ENCODE assay signal across 11 cellular contexts in the genomic region with DNA sequence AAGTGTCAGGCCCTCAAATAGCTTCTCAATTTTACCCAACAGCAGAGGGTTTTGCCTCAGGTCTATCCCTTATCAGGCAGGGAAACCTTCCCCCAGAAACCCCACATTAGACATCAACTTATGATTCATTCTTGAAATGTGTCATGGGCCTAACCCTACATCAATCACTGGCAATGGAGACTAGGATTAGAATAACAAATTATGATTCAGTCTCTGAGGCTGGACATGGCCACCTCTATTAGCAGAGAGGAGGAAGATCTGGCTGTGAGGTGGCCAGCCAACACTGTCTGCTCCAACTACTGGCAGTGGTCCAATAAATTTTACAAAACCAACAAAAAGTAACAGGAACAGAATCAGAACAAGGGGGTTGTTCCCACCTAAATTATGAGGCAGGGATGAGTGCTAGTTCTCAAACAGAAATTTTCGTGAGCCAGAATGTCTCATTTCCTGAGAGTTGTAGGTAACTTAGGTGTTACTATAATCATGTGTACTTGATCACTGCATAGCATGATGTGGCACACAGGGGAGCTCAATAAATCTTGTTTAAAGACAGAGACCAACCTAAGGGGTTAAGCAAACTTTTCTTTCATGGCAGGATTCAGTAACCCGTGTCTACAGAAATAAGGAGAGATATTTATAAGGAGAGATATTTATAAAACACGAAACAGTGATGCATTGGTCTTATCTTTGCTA.
A peak's percentile ranks its signal among the peaks of the same experiment; 100 is the strongest.
DNase-seq lines count a peak whose midpoint lies in the region; ATAC-seq lines count a peak whose summit lies in the region.
"Had no signal": no experiment of that assay in that cellular context is flagged by ENCODE, and none has a peak within 500 bp of the region (broad histone marks: within the 10 kb centered on the region; RNA-seq: fewer than 3 reads in every experiment).

No MANE protein-coding gene starts in this region.

- H3K27ac Mint-ChIP-seq in activated CD4-positive, alpha-beta T cell treated with anti-CD3 and anti-CD28 coated beads for 36 hours, result peak overlapping the region; percentile 86
- peak overlapping the region; percentile 80 for H3K27ac Mint-ChIP-seq in activated naive CD8-positive, alpha-beta T cell treated with anti-CD3 and anti-CD28 coated beads, Interleukin-2, amount 50 U/mL, for 24 hours
- peak overlapping the region in 8 of 10 donors; percentile 46 to 98 (median 87) for H3K27ac Mint-ChIP-seq in naive thymus-derived CD8-positive, alpha-beta T cell

- peak; percentile 85 for ATAC-seq in activated CD4-positive, alpha-beta T cell treated with anti-CD3 and anti-CD28 coated beads for 36 hours
- ATAC-seq in HG03432 (IDR thresholded peaks at IDR 0.05; ENCODE audit: unreplicated experiment) (peak; percentile 53), HG02938 (IDR thresholded peaks at IDR 0.05; ENCODE audit: unreplicated experiment) (no peak)
- ATAC-seq in activated naive CD8-positive, alpha-beta T cell treated with anti-CD3 and anti-CD28 coated beads, Interleukin-2, amount 50 U/mL, for 24 hours, result peak; percentile 93
- peak in 1 of 2 donors; percentile 13 for ATAC-seq in naive thymus-derived CD8-positive, alpha-beta T cell
- ATAC-seq: heart right ventricle had no signal

- H3K4me3 Mint-ChIP-seq in activated CD4-positive, alpha-beta T cell treated with anti-CD3 and anti-CD28 coated beads for 36 hours, result peak overlapping the region; percentile 50
- peak overlapping the region; percentile 35 for H3K4me3 Mint-ChIP-seq in activated naive CD8-positive, alpha-beta T cell treated with anti-CD3 and anti-CD28 coated beads, Interleukin-2, amount 50 U/mL, for 24 hours
- H3K4me3 Mint-ChIP-seq in naive thymus-derived CD8-positive, alpha-beta T cell, result peak overlapping the region in 5 of 10 donors; percentile 20 to 75 (median 52)

- POLR2A ChIA-PET in activated CD4-positive, alpha-beta T cell treated with anti-CD3 and anti-CD28 coated beads for 36 hours (lab: Charles Lee), result interaction anchor here (0.6 to 1.6 kb wide), 5 partner anchors 11 to 357 kb away, joined by 3 to 7 read pairs (median 3); a partner anchor contains a TSS
- POLR2A ChIA-PET in naive thymus-derived CD8-positive, alpha-beta T cell (lab: Charles Lee), result interaction anchor here (0.7 to 1.8 kb wide), 6 partner anchors 9 to 200 kb away, joined by 3 to 9 read pairs (median 3); a partner anchor contains a TSS

- H3K9me3 Mint-ChIP-seq in activated CD4-positive, alpha-beta T cell treated with anti-CD3 and anti-CD28 coated beads for 36 hours (ENCODE audit: low read depth), result no peaks in the 10 kb centered on the region
- no peaks in the 10 kb centered on the region for H3K9me3 Mint-ChIP-seq in activated naive CD8-positive, alpha-beta T cell treated with anti-CD3 and anti-CD28 coated beads, Interleukin-2, amount 50 U/mL, for 24 hours
- no peaks in the 10 kb centered on the region for H3K9me3 Mint-ChIP-seq in naive thymus-derived CD8-positive, alpha-beta T cell

- peaks cover 69% of the 10 kb centered on the region for H3K4me1 Mint-ChIP-seq in activated CD4-positive, alpha-beta T cell treated with anti-CD3 and anti-CD28 coated beads for 36 hours
- peaks cover 73% of the 10 kb centered on the region for H3K4me1 Mint-ChIP-seq in activated naive CD8-positive, alpha-beta T cell treated with anti-CD3 and anti-CD28 coated beads, Interleukin-2, amount 50 U/mL, for 24 hours
- H3K4me1 Mint-ChIP-seq in naive thymus-derived CD8-positive, alpha-beta T cell, result peaks cover 31 to 76% (median 75%) of the 10 kb centered on the region in 4 donors

- H3K27me3 Mint-ChIP-seq in activated CD4-positive, alpha-beta T cell treated with anti-CD3 and anti-CD28 coated beads for 36 hours, result no peaks in the 10 kb centered on the region
- no peaks in the 10 kb centered on the region for H3K27me3 Mint-ChIP-seq in activated naive CD8-positive, alpha-beta T cell treated with anti-CD3 and anti-CD28 coated beads, Interleukin-2, amount 50 U/mL, for 24 hours
- H3K27me3 Mint-ChIP-seq in naive thymus-derived CD8-positive, alpha-beta T cell, result no peaks in the 10 kb centered on the region

- CTCF ChIA-PET in activated CD4-positive, alpha-beta T cell treated with anti-CD3 and anti-CD28 coated beads for 36 hours (lab: Charles Lee), result interaction anchor here (0.6 to 2.8 kb wide), 20 partner anchors 8 to 464 kb away, joined by 3 to 11 read pairs (median 4); a partner anchor contains a TSS

- H3K36me3 Mint-ChIP-seq in activated CD4-positive, alpha-beta T cell treated with anti-CD3 and anti-CD28 coated beads for 36 hours (ENCODE audit: low read depth), result peaks cover 10% of the 10 kb centered on the region
- H3K36me3 Mint-ChIP-seq in activated naive CD8-positive, alpha-beta T cell treated with anti-CD3 and anti-CD28 coated beads, Interleukin-2, amount 50 U/mL, for 24 hours (ENCODE audit: low read depth), result peaks cover 5% of the 10 kb centered on the region
- H3K36me3 Mint-ChIP-seq in naive thymus-derived CD8-positive, alpha-beta T cell, result peaks cover 0 to 8% (median 8%) of the 10 kb centered on the region in 3 donors

- intact Hi-C loops in activated CD4-positive, alpha-beta T cell treated with anti-CD3 and anti-CD28 coated beads for 36 hours (cut with DNase I, micrococcal nuclease), result loop anchor here (1.0 to 5.0 kb wide), 10 partner anchors 41 to 471 kb away; a partner anchor contains a TSS

- peak; percentile 48 for DNase-seq in activated CD4-positive, alpha-beta T cell treated with anti-CD3 and anti-CD28 coated beads for 36 hours
- DNase-seq in activated CD4-positive, alpha-beta T cell treated with anti-CD3 and anti-CD28 coated beads, Interleukin-2, amount 50 U/mL, for 4 hours, result no peak
- no peak for DNase-seq in activated naive CD8-positive, alpha-beta T cell treated with anti-CD3 and anti-CD28 coated beads, Interleukin-2, amount 50 U/mL, for 24 hours
- no peak for DNase-seq in naive thymus-derived CD8-positive, alpha-beta T cell
- DNase-seq in NCI-H526 (lab: John Stamatoyannopoulos, UW) (no peak), DMS53 treated with DMSO at 0.1 percent for 48 hours (lab: John Stamatoyannopoulos, UW; ENCODE audit: unreplicated experiment) (no peak)
- DNase-seq: activated gamma-delta T cell treated with Interleukin-2 at 50 U/mL for 16 hours, heart right ventricle, posterior cingulate gyrus had no signal
